ENCODE assay signal across 5 cellular contexts in genomic region chr5:177909261-177909660, GRCh38.
DNase-seq lines count a peak whose midpoint lies in the region; ATAC-seq, FAIRE-seq and TF ChIP-seq lines count a peak whose summit lies in the region.
"Not testable (repeated sequence)": the region's sequence is repeated elsewhere in the genome, so short reads cannot be mapped to it uniquely, and the experiment has no call there.

No MANE protein-coding gene starts in this region.

- H3K4me2 ChIP-seq in GM12878 (ENCODE audit: control insufficient read depth, insufficient read depth): not testable (repeated sequence)

- peak; percentile 71 for FAIRE-seq in GM12878 (lab: Jason Lieb, UNC)
- not testable (repeated sequence) for FAIRE-seq in bronchial epithelial cell (lab: Jason Lieb, UNC)
- FAIRE-seq in islet of Langerhans (lab: Jason Lieb, UNC): peak; percentile 82

- H3K27me3 ChIP-seq in GM12878 (replicated peaks in 1 of 2; ENCODE audit: control insufficient read depth in 2 of 2, insufficient read depth in 2 of 2, low read length in 1 of 2); bronchial epithelial cell (ENCODE audit: control insufficient read depth, insufficient read depth, low read length): not testable (repeated sequence)

- not testable (repeated sequence) for H4K20me1 ChIP-seq in GM12878 (ENCODE audit: control insufficient read depth, insufficient read depth)

- not testable (repeated sequence) for TF ChIP-seq POLR2A in GM12878 (IDR thresholded peaks at IDR 0.05; ENCODE audit: low read depth, low read length)

- POLR2A ChIA-PET in GM12878 (lab: Charles Lee): not testable (repeated sequence)

- 94% methylated on average over 2 of the region's 2 CpGs for WGBS in GM12878 (ENCODE audit: insufficient coverage, insufficient replicate concordance, low lambda C conversion rate, missing lambda C conversion rate)

- H3K9me3 ChIP-seq in GM12878 (replicated peaks; ENCODE audit: control insufficient read depth, insufficient read depth, low read length): not testable (repeated sequence)

- DNase-seq in GM04503 (ENCODE audit: low read depth) (peak; percentile 14), bronchial epithelial cell (ENCODE audit: low read depth) (peak; percentile 82)
- not testable (repeated sequence) for DNase-seq in GM12878 (ENCODE audit: low read depth, low spot score)

- not testable (repeated sequence) for H3K27ac ChIP-seq in GM12878 (ENCODE audit: control insufficient read depth, insufficient read depth)

- not testable (repeated sequence) for TF ChIP-seq EP300 in GM12878 (IDR thresholded peaks at IDR 0.05; ENCODE audit: borderline replicate concordance in 1 of 2, control insufficient read depth in 1 of 2, low read depth in 2 of 2, low read length in 2 of 2)

- not testable (repeated sequence) for H2AFZ ChIP-seq in GM12878 (ENCODE audit: control insufficient read depth, low read depth, low read length)

- TF ChIP-seq RAD21 in GM12878 (IDR thresholded peaks at IDR 0.05; ENCODE audit: insufficient read depth, low read depth, low read length): not testable (repeated sequence)

- CTCF ChIA-PET in GM12878 (lab: Yijun Ruan, JAX): not testable (repeated sequence)

- not testable (repeated sequence) for H3K9ac ChIP-seq in GM12878 (ENCODE audit: control insufficient read depth, insufficient read depth, low read length)

- not testable (repeated sequence) for TF ChIP-seq CTCF in GM12878 (IDR thresholded peaks at IDR 0.05 in 2 of 3, conservative IDR thresholded peaks at IDR 0.05 in 1 of 3; ENCODE audit: control insufficient read depth in 2 of 3, extremely low read depth in 1 of 3, insufficient read depth in 1 of 3, low read depth in 3 of 3, low read length in 3 of 3); bronchial epithelial cell (IDR thresholded peaks at IDR 0.05; ENCODE audit: insufficient read depth, low read length, severe bottlenecking)

- intact Hi-C loops in GM12878 (cut with micrococcal nuclease; ENCODE audit: unreplicated experiment): not testable (repeated sequence)

- not testable (repeated sequence) for H3K79me2 ChIP-seq in GM12878 (ENCODE audit: control insufficient read depth, insufficient read depth, low read length)

- H3K4me1 ChIP-seq in GM12878 (ENCODE audit: control insufficient read depth, insufficient read depth, low read length): not testable (repeated sequence)

- H3K4me3 ChIP-seq in GM12878; bronchial epithelial cell (ENCODE audit: low read depth, low read length): not testable (repeated sequence)

- not testable (repeated sequence) for BruUV-seq in GM12878 (replicated peaks; lab: Mats Ljungman, UMichigan)

- not testable (repeated sequence) for H3K36me3 ChIP-seq in GM12878 (ENCODE audit: control insufficient read depth in 2 of 2, insufficient read depth in 2 of 2, low read length in 1 of 2); bronchial epithelial cell (ENCODE audit: control insufficient read depth, insufficient read depth, low read length)

- SMC1A ChIA-PET in GM12878 (lab: Charles Lee; ENCODE audit: uncharacterized antibody, unreplicated experiment): not testable (repeated sequence)

- in situ Hi-C loops in GM12878 (cut with MboI): loop anchor here (5.0 kb wide), 1 partner anchor 1972 kb away; no protein-coding TSS in a partner anchor

- ATAC-seq in GM12878: not testable (repeated sequence)
- ATAC-seq in esophagus mucosa: peak; percentile 62

- RAD21 ChIA-PET in GM12878 (lab: Charles Lee; ENCODE audit: unreplicated experiment): not testable (repeated sequence)
